ENCODE assay signal across 10 cellular contexts in genomic region chrX:56726609-56727008, GRCh38. TPM values are rescaled to one million over a fixed set of nuclear protein-coding genes. Genes with fewer than 3 reads are reported as not detected.
A peak's percentile ranks its signal among the peaks of the same experiment; 100 is the strongest.
DNase-seq lines count a peak whose midpoint lies in the region; ATAC-seq, FAIRE-seq and TF ChIP-seq lines count a peak whose summit lies in the region.
"Had no signal": no experiment of that assay in that cellular context is flagged by ENCODE, and none has a peak within 500 bp of the region (broad histone marks: within the 10 kb centered on the region; RNA-seq: fewer than 3 reads in every experiment).

No MANE protein-coding gene starts in this region.

- TF ChIP-seq CTCF in DND-41 (IDR thresholded peaks at IDR 0.05; ENCODE audit: borderline replicate concordance, extremely low read depth, low read length, poor library complexity, severe bottlenecking), result peak; percentile 70
- peak; percentile 36 for TF ChIP-seq CTCF in mesothelial cell of epicardium (IDR thresholded peaks at IDR 0.05; ENCODE audit: unreplicated experiment)

- H3K27me3 Mint-ChIP-seq in mesothelial cell of epicardium (ENCODE audit: low read depth), result no peaks in the 10 kb centered on the region
- H3K27me3 Mint-ChIP-seq: stimulated activated naive CD8-positive, alpha-beta T cell treated with anti-CD3 and anti-CD28 coated beads, Interleukin-15, Interleukin-2, amounts not matched to agents 100 ng/mL and 50 ng/mL, for 24 hours had no signal

- H3K9me3 Mint-ChIP-seq in mesothelial cell of epicardium, result peaks cover 32% of the 10 kb centered on the region
- H3K9me3 Mint-ChIP-seq: stimulated activated naive CD8-positive, alpha-beta T cell treated with anti-CD3 and anti-CD28 coated beads, Interleukin-15, Interleukin-2, amounts not matched to agents 100 ng/mL and 50 ng/mL, for 24 hours had no signal

- no peak overlapping the region for H2AFZ ChIP-seq in DND-41 (ENCODE audit: low read depth, low read length)

- no peak overlapping the region for H3K9ac ChIP-seq in DND-41 (ENCODE audit: low read depth, low read length)

- peaks cover 14% of the 10 kb centered on the region for H3K4me1 Mint-ChIP-seq in mesothelial cell of epicardium

- peaks cover 27% of the 10 kb centered on the region for H3K4me1 ChIP-seq in DND-41 (ENCODE audit: insufficient read depth, low read length)

- no peak for ATAC-seq in DND-41 (ENCODE audit: insufficient read depth, low read depth)
- ATAC-seq in HG03378 (IDR thresholded peaks at IDR 0.05; ENCODE audit: unreplicated experiment), result peak; percentile 44
- ATAC-seq in GM21723 (IDR thresholded peaks at IDR 0.05; ENCODE audit: unreplicated experiment), result no peak

- H3K27me3 ChIP-seq in DND-41 (ENCODE audit: insufficient read depth, low read length, poor library complexity), result no peaks in the 10 kb centered on the region

- no peaks in the 10 kb centered on the region for H3K36me3 ChIP-seq in DND-41 (ENCODE audit: insufficient read depth, low read length)

- no peak overlapping the region for H3K4me2 ChIP-seq in DND-41 (ENCODE audit: insufficient read depth, low read length)

- no peaks in the 10 kb centered on the region for H3K9me3 ChIP-seq in DND-41 (ENCODE audit: insufficient read depth, low read length, severe bottlenecking)

- DNase-seq in DND-41 (peak; percentile 42), NOMO-1 treated with dmso at 0.1 percent for 144 hours (lab: John Stamatoyannopoulos, UW; ENCODE audit: unreplicated experiment) (peak; percentile 7), cerebellar cortex (ENCODE audit: low spot score) (peak; percentile 68), mesothelial cell of epicardium (ENCODE audit: low spot score in 2 of 2, unreplicated experiment in 2 of 2) (no peak), cerebellum (ENCODE audit: low spot score) (no peak)

- no peak overlapping the region for H3K4me3 ChIP-seq in DND-41 (ENCODE audit: low read depth in 1 of 2, low read length in 2 of 2)

- no peaks in the 10 kb centered on the region for H4K20me1 ChIP-seq in DND-41 (ENCODE audit: insufficient read depth, low read length)

- H3K4me3 Mint-ChIP-seq in mesothelial cell of epicardium, result no peak overlapping the region
- H3K4me3 Mint-ChIP-seq: stimulated activated naive CD8-positive, alpha-beta T cell treated with anti-CD3 and anti-CD28 coated beads, Interleukin-15, Interleukin-2, amounts not matched to agents 100 ng/mL and 50 ng/mL, for 24 hours had no signal

- H3K79me2 ChIP-seq in DND-41 (ENCODE audit: insufficient read depth, low read length), result peaks cover 26% of the 10 kb centered on the region

- no peak overlapping the region for H3K27ac ChIP-seq in DND-41 (ENCODE audit: low read length)
- H3K27ac ChIP-seq: epithelial cell of prostate had no signal

- H3K36me3 Mint-ChIP-seq in mesothelial cell of epicardium, result no peaks in the 10 kb centered on the region

- no peak overlapping the region for H3K27ac Mint-ChIP-seq in mesothelial cell of epicardium
- H3K27ac Mint-ChIP-seq: stimulated activated naive CD8-positive, alpha-beta T cell treated with anti-CD3 and anti-CD28 coated beads, Interleukin-15, Interleukin-2, amounts not matched to agents 100 ng/mL and 50 ng/mL, for 24 hours had no signal

- peak; percentile 97 for FAIRE-seq in A204.1 (lab: Jason Lieb, UNC)

RNA-seq across cellular contexts. Expression of gene NBDY, which starts 2.4 kb away (rescaled TPM):
- total RNA-seq in mesothelial cell of epicardium (47.1 to 48.4 TPM (median 47.9 TPM) in 3 replicates), cerebellum (16.3 TPM)

Comparison
In these comparisons a context has a peak if more than half of its experiments do, and no peak if none do; other contexts are left out.
1. DNase-seq: peak in DND-41 (single experiment), NOMO-1 treated with dmso at 0.1 percent for 144 hours (single experiment) and cerebellar cortex (single experiment); none in mesothelial cell of epicardium (0 of 2) and cerebellum (single experiment).